Comparison of ENCODE assay signal across 13 cellular contexts in the genomic region with DNA sequence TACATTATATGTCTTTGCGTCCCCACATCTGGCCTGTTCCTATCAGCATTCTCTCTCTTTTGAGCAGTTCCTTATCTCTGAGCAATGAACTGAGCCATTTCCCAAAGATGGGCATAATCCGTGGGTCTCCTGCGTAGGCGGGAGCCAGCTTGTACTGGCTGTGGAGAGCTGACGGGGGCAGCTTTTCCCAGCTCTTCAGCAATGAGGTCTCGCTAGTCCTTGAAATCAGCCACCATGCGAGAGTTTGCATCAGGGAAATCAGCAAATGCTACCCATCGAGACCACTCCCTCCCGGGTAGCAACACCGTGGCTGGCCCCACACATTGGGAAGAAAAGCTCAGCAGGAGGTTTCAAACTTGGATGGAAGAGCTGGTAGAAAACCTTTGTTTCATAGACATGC. TPM values are rescaled to one million over a fixed set of nuclear protein-coding genes. Genes with fewer than 3 reads are reported as not detected.
DNase-seq lines count a peak whose midpoint lies in the region; ATAC-seq and TF ChIP-seq lines count a peak whose summit lies in the region.
"Had no signal": no experiment of that assay in that cellular context is flagged by ENCODE, and none has a peak within 500 bp of the region (broad histone marks: within the 10 kb centered on the region; RNA-seq: fewer than 3 reads in every experiment).

No MANE protein-coding gene starts in this region.

- intact Hi-C loops in natural killer cell (cut with micrococcal nuclease) (no loop called here), aorta (cut with DNase I) (loop anchor here (2.0 kb wide), 1 partner anchor 208 kb away; no protein-coding TSS in a partner anchor)

- peak overlapping the region; percentile 24 to 56 for H3K4me3 ChIP-seq in aorta (ENCODE audit: low read length in 2 of 2)
- H3K4me3 ChIP-seq in SJCRH30, result no peak overlapping the region

- ATAC-seq in natural killer cell (no peak), aorta (ENCODE audit: low FRiP score) (no peak), HG02884 (IDR thresholded peaks at IDR 0.05; ENCODE audit: unreplicated experiment) (no peak)
- no peak for ATAC-seq in natural killer cell treated with Interleukin-12 subunit alpha and Interleukin-12 subunit beta and Interleukin-15 and Interleukin-18, amount 100 ng/mL, for 72 hours
- no peak for ATAC-seq in activated T-helper 17 cell treated with anti-CD3 and anti-CD28 coated beads, Interleukin-2, amount 50 U/mL, for 72 hours (replicated peaks)

- H3K9me3 ChIP-seq in aorta (ENCODE audit: control insufficient read depth, low read length), result no peaks in the 10 kb centered on the region
- H3K9me3 ChIP-seq in SJCRH30 (replicated peaks), result no peaks in the 10 kb centered on the region
- H3K9me3 ChIP-seq: psoas muscle had no signal

- H3K27ac Mint-ChIP-seq in natural killer cell (no peak overlapping the region), HFFc6 (no peak overlapping the region)
- no peak overlapping the region for H3K27ac Mint-ChIP-seq in natural killer cell treated with Interleukin-12 subunit alpha and Interleukin-12 subunit beta and Interleukin-15 and Interleukin-18, amount 100 ng/mL, for 72 hours
- H3K27ac Mint-ChIP-seq in activated T-helper 17 cell treated with anti-CD3 and anti-CD28 coated beads, Interleukin-2, amount 50 U/mL, for 72 hours, result peak overlapping the region; percentile 65
- H3K27ac Mint-ChIP-seq: activated CD8-positive, alpha-beta T cell treated with anti-CD3 and anti-CD28 coated beads for 36 hours had no signal

- H3K36me3 Mint-ChIP-seq in natural killer cell (no peaks in the 10 kb centered on the region), HFFc6 (ENCODE audit: low read depth) (no peaks in the 10 kb centered on the region)
- no peaks in the 10 kb centered on the region for H3K36me3 Mint-ChIP-seq in natural killer cell treated with Interleukin-12 subunit alpha and Interleukin-12 subunit beta and Interleukin-15 and Interleukin-18, amount 100 ng/mL, for 72 hours
- H3K36me3 Mint-ChIP-seq in activated T-helper 17 cell treated with anti-CD3 and anti-CD28 coated beads, Interleukin-2, amount 50 U/mL, for 72 hours (ENCODE audit: low read depth), result no peaks in the 10 kb centered on the region

- H3K4me1 Mint-ChIP-seq in natural killer cell (peaks cover 15 to 17% of the 10 kb centered on the region in 2 donors), HFFc6 (ENCODE audit: low read depth) (peaks cover 40% of the 10 kb centered on the region)
- peaks cover 10 to 11% of the 10 kb centered on the region in 2 donors for H3K4me1 Mint-ChIP-seq in natural killer cell treated with Interleukin-12 subunit alpha and Interleukin-12 subunit beta and Interleukin-15 and Interleukin-18, amount 100 ng/mL, for 72 hours (ENCODE audit: low read depth in 2 of 2)
- H3K4me1 Mint-ChIP-seq in activated T-helper 17 cell treated with anti-CD3 and anti-CD28 coated beads, Interleukin-2, amount 50 U/mL, for 72 hours, result peaks cover 27% of the 10 kb centered on the region

- peak overlapping the region; percentile 17 for H3K4me3 Mint-ChIP-seq in natural killer cell
- H3K4me3 Mint-ChIP-seq in natural killer cell treated with Interleukin-12 subunit alpha and Interleukin-12 subunit beta and Interleukin-15 and Interleukin-18, amount 100 ng/mL, for 72 hours, result no peak overlapping the region
- peak overlapping the region; percentile 25 for H3K4me3 Mint-ChIP-seq in activated T-helper 17 cell treated with anti-CD3 and anti-CD28 coated beads, Interleukin-2, amount 50 U/mL, for 72 hours
- H3K4me3 Mint-ChIP-seq in HFFc6, result no peak overlapping the region
- H3K4me3 Mint-ChIP-seq: activated CD8-positive, alpha-beta T cell treated with anti-CD3 and anti-CD28 coated beads for 36 hours had no signal

- DNase-seq in natural killer cell (no peak), iPS-NIHi11 (ENCODE audit: low spot score) (peak; percentile 48), aorta (peak; percentile 64 to 78), HFFc6 (no peak), SJCRH30 (no peak)
- no peak for DNase-seq in natural killer cell treated with Interleukin-12 subunit alpha and Interleukin-12 subunit beta and Interleukin-15 and Interleukin-18, amount 100 ng/mL, for 72 hours (ENCODE audit: low spot score)
- DNase-seq: activated effector memory CD4-positive, alpha-beta T cell treated with anti-CD3 and anti-CD28 coated beads, Interleukin-2, amount 50 U/mL, for 16 hours; effector CD8-positive, alpha-beta T cell; NK-92 treated with Interleukin-12 subunit alpha and Interleukin-12 subunit beta, amount 100 ng/mL, for 24 hours; psoas muscle had no signal

- whole genome bisulfite sequencing in aorta, 2 donors, result 11 to 16% methylated on average over 10 of the region's 10 CpGs

- TF ChIP-seq CTCF in natural killer cell (IDR thresholded peaks at IDR 0.05) (no peak), HFFc6 (IDR thresholded peaks at IDR 0.05) (no peak)

- H3K36me3 ChIP-seq in aorta (ENCODE audit: control insufficient read depth in 1 of 2, insufficient read depth in 2 of 2, low read length in 1 of 2) (no peaks in the 10 kb centered on the region), SJCRH30 (no peaks in the 10 kb centered on the region)

- H3K27ac ChIP-seq in aorta (ENCODE audit: low read depth in 1 of 2, low read length in 2 of 2) (peak overlapping the region in 1 of 2 donors; percentile 86), SJCRH30 (no peak overlapping the region)
- H3K27ac ChIP-seq: psoas muscle had no signal

- H3K27me3 ChIP-seq in aorta (ENCODE audit: control insufficient read depth in 1 of 2, insufficient read depth in 2 of 2, low read length in 1 of 2), result no peaks in the 10 kb centered on the region
- H3K27me3 ChIP-seq in SJCRH30, result no peaks in the 10 kb centered on the region

- H3K4me1 ChIP-seq in aorta (ENCODE audit: control insufficient read depth in 1 of 2, insufficient read depth in 2 of 2, low read length in 2 of 2) (peaks cover 0 to 2% of the 10 kb centered on the region in 2 donors), SJCRH30 (peaks cover 4% of the 10 kb centered on the region; the same call in 1 of the 2 replicates)

- no peaks in the 10 kb centered on the region for H3K9me3 Mint-ChIP-seq in natural killer cell
- H3K9me3 Mint-ChIP-seq in natural killer cell treated with Interleukin-12 subunit alpha and Interleukin-12 subunit beta and Interleukin-15 and Interleukin-18, amount 100 ng/mL, for 72 hours, result no peaks in the 10 kb centered on the region
- no peaks in the 10 kb centered on the region for H3K9me3 Mint-ChIP-seq in activated T-helper 17 cell treated with anti-CD3 and anti-CD28 coated beads, Interleukin-2, amount 50 U/mL, for 72 hours
- no peaks in the 10 kb centered on the region for H3K9me3 Mint-ChIP-seq in HFFc6
- H3K9me3 Mint-ChIP-seq: activated CD8-positive, alpha-beta T cell treated with anti-CD3 and anti-CD28 coated beads for 36 hours had no signal

- peaks cover 17 to 38% of the 10 kb centered on the region in 2 donors for H3K27me3 Mint-ChIP-seq in natural killer cell (ENCODE audit: low read depth in 2 of 2)
- peaks cover 8 to 17% of the 10 kb centered on the region in 2 donors for H3K27me3 Mint-ChIP-seq in natural killer cell treated with Interleukin-12 subunit alpha and Interleukin-12 subunit beta and Interleukin-15 and Interleukin-18, amount 100 ng/mL, for 72 hours
- H3K27me3 Mint-ChIP-seq in activated T-helper 17 cell treated with anti-CD3 and anti-CD28 coated beads, Interleukin-2, amount 50 U/mL, for 72 hours, result no peaks in the 10 kb centered on the region
- peaks cover 5% of the 10 kb centered on the region for H3K27me3 Mint-ChIP-seq in HFFc6 (ENCODE audit: insufficient read depth)

RNA-seq across cellular contexts. Expression of a gene that starts 51.9 kb away (rescaled TPM):
- total RNA-seq in natural killer cell (not detected), aorta (10 to 100 TPM; 61.8 to 67.1 TPM)
- total RNA-seq in natural killer cell treated with Interleukin-12 subunit alpha and Interleukin-12 subunit beta and Interleukin-15 and Interleukin-18, amount 100 ng/mL, for 72 hours, result not detected
- total RNA-seq in activated T-helper 17 cell treated with anti-CD3 and anti-CD28 coated beads, Interleukin-2, amount 50 U/mL, for 72 hours, result not detected
- polyA plus RNA-seq in aorta, result 10 to 100 TPM in 1 of 2 donors, 1 to 10 TPM in 1; 4.5 to 10.0 TPM
- 10 to 100 TPM in 5 of 6 experiments, 1 to 10 TPM in 1; 5.6 to 61.9 (median 53.3) TPM for total RNA-seq in HFFc6 (2021; fragmentation: NEBNext Ultra II Directional; extraction: Animal tissue kit (Norgen Biotek cat#: 25700))
- total RNA-seq in SJCRH30 (2014; rRNA removed; shearing (Covaris generic)), result 0.12 TPM in 1 of 2 replicates, not detected in the other
- total RNA-seq: activated CD8-positive, alpha-beta T cell treated with anti-CD3 and anti-CD28 coated beads for 36 hours had no signal

Comparison
In these comparisons a context has a peak if more than half of its experiments do, and no peak if none do; other contexts are left out.
1. H3K4me3 Mint-ChIP-seq: peak in natural killer cell (single experiment) and activated T-helper 17 cell treated with anti-CD3 and anti-CD28 coated beads, Interleukin-2, amount 50 U/mL, for 72 hours (single experiment); none in natural killer cell treated with Interleukin-12 subunit alpha and Interleukin-12 subunit beta and Interleukin-15 and Interleukin-18, amount 100 ng/mL, for 72 hours (single experiment) and HFFc6 (single experiment).
2. DNase-seq: peak in iPS-NIHi11 (single experiment) and aorta (2 of 2); none in natural killer cell (single experiment), natural killer cell treated with Interleukin-12 subunit alpha and Interleukin-12 subunit beta and Interleukin-15 and Interleukin-18, amount 100 ng/mL, for 72 hours (single experiment), HFFc6 (single experiment) and SJCRH30 (0 of 2).